In the genomic region with DNA sequence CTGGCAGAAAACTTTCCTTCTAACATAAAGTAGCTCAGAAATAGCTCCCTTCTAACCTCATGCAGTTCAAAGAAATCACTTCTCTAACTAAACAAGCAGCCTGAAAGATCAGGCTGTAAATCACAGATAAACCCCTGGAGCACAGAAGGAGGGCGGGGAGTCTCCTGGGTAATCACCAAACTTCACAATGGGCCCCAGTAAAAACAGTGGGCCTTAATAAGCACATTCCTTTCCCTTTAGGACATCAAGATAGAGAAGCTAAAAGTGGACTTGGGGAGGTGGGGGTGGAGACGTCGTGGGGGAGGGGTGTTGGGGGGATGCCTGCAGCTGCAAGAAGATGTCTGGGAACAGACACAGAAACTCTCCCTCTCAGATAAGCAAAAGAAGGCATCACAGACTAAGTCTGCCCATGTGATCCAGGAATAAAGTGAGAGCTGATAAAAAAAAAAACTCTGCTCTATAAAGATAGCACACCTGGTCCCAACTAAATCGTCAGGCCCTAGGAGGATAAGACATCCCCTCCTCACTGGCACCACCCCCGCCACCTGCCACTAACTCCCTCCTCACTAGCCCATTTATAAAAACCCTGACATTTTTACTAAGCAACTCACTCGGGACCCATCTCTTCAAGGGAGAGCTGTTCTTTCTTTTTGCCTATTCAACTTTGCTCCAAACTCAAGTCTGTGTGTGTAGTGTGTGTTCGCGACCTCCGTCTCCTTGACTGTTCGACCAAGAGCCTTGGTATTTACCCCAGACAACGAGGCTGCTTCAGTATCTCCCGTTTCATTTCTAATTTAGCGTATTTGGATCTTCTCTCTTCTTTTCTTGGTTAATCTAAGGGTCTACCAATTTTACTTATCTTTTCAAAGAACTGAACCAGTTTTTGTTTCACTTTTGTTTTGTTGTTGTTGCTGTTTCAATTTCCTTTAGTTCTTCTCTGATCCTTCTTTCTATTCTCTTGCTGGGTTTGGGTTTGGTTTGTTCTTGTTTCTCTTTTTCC, we compare ENCODE assay signal across 8 cellular contexts. TPM values are rescaled to one million over a fixed set of nuclear protein-coding genes. Genes with fewer than 3 reads are reported as not detected.
DNase-seq lines count a peak whose midpoint lies in the region; FAIRE-seq and TF ChIP-seq lines count a peak whose summit lies in the region.

No MANE protein-coding gene starts in this region.

- H3K27ac ChIP-seq in subcutaneous abdominal adipose tissue (ENCODE audit: low read depth, low read length) = peak overlapping the region; percentile 90

- POLR2A ChIA-PET in activated CD4-positive, alpha-beta memory T cell treated with anti-CD3 and anti-CD28 coated beads for 36 hours (lab: Charles Lee) = no interaction called here
- POLR2A ChIA-PET in activated CD4-positive, alpha-beta memory T cell treated with anti-CD3 and anti-CD28 coated beads, Interleukin-2, amount 10 ng/mL, durations not matched to agents 7 days and 5 days (lab: Charles Lee) = interaction anchor here (1.0 to 1.9 kb wide), 7 partner anchors 15 to 65 kb away, joined by 3 to 18 read pairs (median 4); a partner anchor contains a TSS

- peaks cover 29% of the 10 kb centered on the region for H3K4me1 Mint-ChIP-seq in activated CD4-positive, alpha-beta memory T cell treated with anti-CD3 and anti-CD28 coated beads for 36 hours (ENCODE audit: low read depth)
- H3K4me1 Mint-ChIP-seq in activated CD4-positive, alpha-beta memory T cell treated with anti-CD3 and anti-CD28 coated beads, Interleukin-2, amount 10 ng/mL, durations not matched to agents 7 days and 5 days = peaks cover 32% of the 10 kb centered on the region

- H3K4me3 Mint-ChIP-seq in activated CD4-positive, alpha-beta memory T cell treated with anti-CD3 and anti-CD28 coated beads for 36 hours = no peak overlapping the region
- H3K4me3 Mint-ChIP-seq in activated CD4-positive, alpha-beta memory T cell treated with anti-CD3 and anti-CD28 coated beads, Interleukin-2, amount 10 ng/mL, durations not matched to agents 7 days and 5 days = no peak overlapping the region

- no peak overlapping the region for H3K27ac Mint-ChIP-seq in activated CD4-positive, alpha-beta memory T cell treated with anti-CD3 and anti-CD28 coated beads for 36 hours
- no peak overlapping the region for H3K27ac Mint-ChIP-seq in activated CD4-positive, alpha-beta memory T cell treated with anti-CD3 and anti-CD28 coated beads, Interleukin-2, amount 10 ng/mL, durations not matched to agents 7 days and 5 days

- H3K36me3 Mint-ChIP-seq in activated CD4-positive, alpha-beta memory T cell treated with anti-CD3 and anti-CD28 coated beads for 36 hours = peaks cover 12% of the 10 kb centered on the region
- H3K36me3 Mint-ChIP-seq in activated CD4-positive, alpha-beta memory T cell treated with anti-CD3 and anti-CD28 coated beads, Interleukin-2, amount 10 ng/mL, durations not matched to agents 7 days and 5 days (ENCODE audit: low read depth) = peaks cover 15% of the 10 kb centered on the region

- CTCF ChIA-PET in activated CD4-positive, alpha-beta memory T cell treated with anti-CD3 and anti-CD28 coated beads for 36 hours (lab: Charles Lee) = interaction anchor here (0.6 to 0.7 kb wide), 2 partner anchors 23 to 497 kb away, joined by 3 read pairs; no protein-coding TSS in a partner anchor
- CTCF ChIA-PET in activated CD4-positive, alpha-beta memory T cell treated with anti-CD3 and anti-CD28 coated beads, Interleukin-2, amount 10 ng/mL, durations not matched to agents 7 days and 5 days (lab: Charles Lee) = interaction anchor here (0.7 to 1.6 kb wide), 3 partner anchors 18 to 62 kb away, joined by 3 to 4 read pairs (median 4); a partner anchor contains a TSS

- no peak for TF ChIP-seq CTCF in bronchial epithelial cell (IDR thresholded peaks at IDR 0.05; ENCODE audit: insufficient read depth, low read length, severe bottlenecking)

- peaks cover 0 to 3% (median 0%) of the 10 kb centered on the region in 5 donors for H3K9me3 ChIP-seq in subcutaneous abdominal adipose tissue (ENCODE audit: control insufficient read depth in 5 of 5, low read length in 5 of 5)

- FAIRE-seq in bronchial epithelial cell (lab: Jason Lieb, UNC) = no peak

- H3K27me3 Mint-ChIP-seq in activated CD4-positive, alpha-beta memory T cell treated with anti-CD3 and anti-CD28 coated beads for 36 hours = no peaks in the 10 kb centered on the region
- H3K27me3 Mint-ChIP-seq in activated CD4-positive, alpha-beta memory T cell treated with anti-CD3 and anti-CD28 coated beads, Interleukin-2, amount 10 ng/mL, durations not matched to agents 7 days and 5 days = no peaks in the 10 kb centered on the region

- peak overlapping the region; percentile 24 for H3K4me3 ChIP-seq in bronchial epithelial cell (ENCODE audit: low read depth, low read length)
- peak overlapping the region; percentile 63 to 94 (median 64) for H3K4me3 ChIP-seq in subcutaneous abdominal adipose tissue (ENCODE audit: low read depth in 1 of 5, low read length in 5 of 5)

- H3K27me3 ChIP-seq in bronchial epithelial cell (ENCODE audit: control insufficient read depth, insufficient read depth, low read length) (no peaks in the 10 kb centered on the region), subcutaneous abdominal adipose tissue (ENCODE audit: control insufficient read depth in 5 of 5, insufficient read depth in 4 of 5, low read length in 5 of 5) (no peaks in the 10 kb centered on the region)

- no peaks in the 10 kb centered on the region for H3K9me3 Mint-ChIP-seq in activated CD4-positive, alpha-beta memory T cell treated with anti-CD3 and anti-CD28 coated beads for 36 hours
- H3K9me3 Mint-ChIP-seq in activated CD4-positive, alpha-beta memory T cell treated with anti-CD3 and anti-CD28 coated beads, Interleukin-2, amount 10 ng/mL, durations not matched to agents 7 days and 5 days = peaks cover 6% of the 10 kb centered on the region

- peaks cover 2 to 29% (median 25%) of the 10 kb centered on the region in 5 donors for H3K4me1 ChIP-seq in subcutaneous abdominal adipose tissue (ENCODE audit: control insufficient read depth in 5 of 5, insufficient read depth in 5 of 5, low read length in 5 of 5)

- peak; percentile 25 for DNase-seq in activated CD4-positive, alpha-beta memory T cell treated with anti-CD3 and anti-CD28 coated beads for 36 hours
- no peak for DNase-seq in activated CD4-positive, alpha-beta memory T cell treated with anti-CD3 and anti-CD28 coated beads, Interleukin-2, amount 10 ng/mL, durations not matched to agents 7 days and 5 days
- DNase-seq in NCI-H2227 (lab: John Stamatoyannopoulos, UW; ENCODE audit: unreplicated experiment) (peak; percentile 20), bronchial epithelial cell (ENCODE audit: low read depth) (peak; percentile 56), kidney tubule cell (ENCODE audit: low spot score) (peak; percentile 66), COLO668 (lab: John Stamatoyannopoulos, UW; ENCODE audit: unreplicated experiment) (no peak), NCI-H510A treated with DMSO at 0.1 percent for 48 hours (lab: John Stamatoyannopoulos, UW) (no peak)

- H3K9ac ChIP-seq in subcutaneous abdominal adipose tissue (ENCODE audit: low read length in 5 of 5) = peak overlapping the region; percentile 10 to 99 (median 74)

- H3K36me3 ChIP-seq in bronchial epithelial cell (ENCODE audit: control insufficient read depth, insufficient read depth, low read length) (no peaks in the 10 kb centered on the region), subcutaneous abdominal adipose tissue (ENCODE audit: control insufficient read depth in 5 of 5, insufficient read depth in 5 of 5, low read length in 5 of 5) (no peaks in the 10 kb centered on the region)

- intact Hi-C loops in activated CD4-positive, alpha-beta memory T cell treated with anti-CD3 and anti-CD28 coated beads for 36 hours (cut with micrococcal nuclease) = loop anchor here (2.0 kb wide), 2 partner anchors 20 to 62 kb away; a partner anchor contains a TSS

RNA-seq across cellular contexts. Expression of a gene that starts 31.7 kb away (rescaled TPM):
- 10 to 100 TPM; 16.4 to 17.4 TPM for total RNA-seq in activated CD4-positive, alpha-beta memory T cell treated with anti-CD3 and anti-CD28 coated beads for 36 hours
- total RNA-seq in activated CD4-positive, alpha-beta memory T cell treated with anti-CD3 and anti-CD28 coated beads, Interleukin-2, amount 10 ng/mL, durations not matched to agents 7 days and 5 days = 10 to 100 TPM; 14.6 to 16.3 TPM
- 4.2 and 18.4 TPM in 2 replicates for total RNA-seq in bronchial epithelial cell

Comparison
In these comparisons a context has a peak if more than half of its experiments do, and no peak if none do; other contexts are left out.
1. DNase-seq: peak in activated CD4-positive, alpha-beta memory T cell treated with anti-CD3 and anti-CD28 coated beads for 36 hours (single experiment), NCI-H2227 (single experiment), bronchial epithelial cell (single experiment) and kidney tubule cell (single experiment); none in activated CD4-positive, alpha-beta memory T cell treated with anti-CD3 and anti-CD28 coated beads, Interleukin-2, amount 10 ng/mL, durations not matched to agents 7 days and 5 days (single experiment), COLO668 (single experiment) and NCI-H510A treated with DMSO at 0.1 percent for 48 hours (single experiment).